8 cellular contexts compared by ENCODE assay signal in genomic region chr17:57986841-57987581, GRCh38. TPM values are rescaled to one million over a fixed set of nuclear protein-coding genes. Genes with fewer than 3 reads are reported as not detected.
DNase-seq lines count a peak whose midpoint lies in the region; FAIRE-seq and TF ChIP-seq lines count a peak whose summit lies in the region.

No MANE protein-coding gene starts in this region.

- intact Hi-C loops in breast epithelium (cut with DNase I; ENCODE audit: low total_unique reads), result loop anchor here (5.0 kb wide), 1 partner anchor 125 kb away; no protein-coding TSS in a partner anchor

- H3K9me3 ChIP-seq in breast epithelium (no peaks in the 10 kb centered on the region), small intestine (ENCODE audit: control insufficient read depth, low read depth) (no peaks in the 10 kb centered on the region)

- TF ChIP-seq POLR2A in breast epithelium (IDR thresholded peaks at IDR 0.05), result no peak

- H3K27ac ChIP-seq in breast epithelium (peak overlapping the region; percentile 99), small intestine (ENCODE audit: low read depth in 1 of 2, low read length in 1 of 2) (peak overlapping the region; percentile 87 to 97)

- H3K36me3 ChIP-seq in breast epithelium (no peaks in the 10 kb centered on the region), small intestine (ENCODE audit: control insufficient read depth in 2 of 2, insufficient read depth in 2 of 2, low read length in 2 of 2) (peaks cover 0 to 3% of the 10 kb centered on the region in 2 donors)

- peak in 2 of 3 experiments; percentile 63 to 77 for DNase-seq in NCI-H1417 (lab: John Stamatoyannopoulos, UW)
- no peak for DNase-seq in NCI-H1417 treated with DMSO at 0.1 percent for 48 hours (lab: John Stamatoyannopoulos, UW)
- peak; percentile 70 for DNase-seq in HK-2 (ENCODE audit: unreplicated experiment)
- DNase-seq in T-helper 22 cell (ENCODE audit: low read depth), result peak; percentile 26
- DNase-seq in breast epithelium (ENCODE audit: low spot score in 2 of 2), result peak in 1 of 2 donors; percentile 43
- peak; percentile 59 for DNase-seq in inferior parietal cortex (ENCODE audit: extremely low spot score)
- peak; percentile 50 for DNase-seq in small intestine
- no peak for DNase-seq in cortex of kidney (lab: John Stamatoyannopoulos, UW)

- H3K27me3 ChIP-seq in breast epithelium (no peaks in the 10 kb centered on the region), small intestine (ENCODE audit: control insufficient read depth in 2 of 2, insufficient read depth in 2 of 2, low read length in 2 of 2) (no peaks in the 10 kb centered on the region)

- no peak for FAIRE-seq in small intestine (lab: Jason Lieb, UNC)

- WGBS in small intestine, 3 donors, result 1 to 2% (median 1%) methylated on average over 38 of the region's 38 CpGs

- H3K4me1 ChIP-seq in breast epithelium (peaks cover 9 to 16% of the 10 kb centered on the region in 2 donors), small intestine (ENCODE audit: control insufficient read depth in 2 of 2, insufficient read depth in 1 of 2, low read depth in 1 of 2, low read length in 1 of 2) (peaks cover 8 to 15% of the 10 kb centered on the region in 2 donors)

- H3K4me3 ChIP-seq in breast epithelium (peak overlapping the region; percentile 87 to 93 (median 92)), small intestine (ENCODE audit: low read depth in 1 of 2, low read length in 2 of 2) (peak overlapping the region; percentile 82 to 95)

- TF ChIP-seq CTCF in breast epithelium (IDR thresholded peaks at IDR 0.05), result no peak

RNA-seq across cellular contexts. Expression of gene VEZF1, which starts 1.0 kb away (rescaled TPM):
- 10 to 100 TPM; 55.5 to 76.5 (median 66.9) TPM for total RNA-seq in breast epithelium
- 10 to 100 TPM; 11.4 to 25.6 (median 11.9) TPM for polyA plus RNA-seq in small intestine

RNA-seq across cellular contexts. Expression of gene SRSF1, which starts 20.0 kb away (rescaled TPM):
- total RNA-seq in breast epithelium, result 100 to 1,000 TPM; 176 to 202 (median 185) TPM
- polyA plus RNA-seq in small intestine, result 100 to 1,000 TPM in 1 of 3 donors, 10 to 100 TPM in 2; 62.7 to 141 (median 71.8) TPM

RNA-seq across cellular contexts. Expression of gene CUEDC1, which starts 31.8 kb away (rescaled TPM):
- 10 to 100 TPM; 13.0 to 18.0 (median 14.5) TPM for total RNA-seq in breast epithelium
- 10 to 100 TPM in 1 of 3 donors, 1 to 10 TPM in 2; 1.6 to 14.9 (median 6.8) TPM for polyA plus RNA-seq in small intestine

Comparison
In these comparisons a context has a peak if more than half of its experiments do, and no peak if none do; other contexts are left out.
1. DNase-seq: peak in NCI-H1417 (2 of 3), HK-2 (single experiment), T-helper 22 cell (single experiment), inferior parietal cortex (single experiment) and small intestine (single experiment); none in NCI-H1417 treated with DMSO at 0.1 percent for 48 hours (single experiment) and cortex of kidney (single experiment).